8 cellular contexts compared by ENCODE assay signal in the genomic region with DNA sequence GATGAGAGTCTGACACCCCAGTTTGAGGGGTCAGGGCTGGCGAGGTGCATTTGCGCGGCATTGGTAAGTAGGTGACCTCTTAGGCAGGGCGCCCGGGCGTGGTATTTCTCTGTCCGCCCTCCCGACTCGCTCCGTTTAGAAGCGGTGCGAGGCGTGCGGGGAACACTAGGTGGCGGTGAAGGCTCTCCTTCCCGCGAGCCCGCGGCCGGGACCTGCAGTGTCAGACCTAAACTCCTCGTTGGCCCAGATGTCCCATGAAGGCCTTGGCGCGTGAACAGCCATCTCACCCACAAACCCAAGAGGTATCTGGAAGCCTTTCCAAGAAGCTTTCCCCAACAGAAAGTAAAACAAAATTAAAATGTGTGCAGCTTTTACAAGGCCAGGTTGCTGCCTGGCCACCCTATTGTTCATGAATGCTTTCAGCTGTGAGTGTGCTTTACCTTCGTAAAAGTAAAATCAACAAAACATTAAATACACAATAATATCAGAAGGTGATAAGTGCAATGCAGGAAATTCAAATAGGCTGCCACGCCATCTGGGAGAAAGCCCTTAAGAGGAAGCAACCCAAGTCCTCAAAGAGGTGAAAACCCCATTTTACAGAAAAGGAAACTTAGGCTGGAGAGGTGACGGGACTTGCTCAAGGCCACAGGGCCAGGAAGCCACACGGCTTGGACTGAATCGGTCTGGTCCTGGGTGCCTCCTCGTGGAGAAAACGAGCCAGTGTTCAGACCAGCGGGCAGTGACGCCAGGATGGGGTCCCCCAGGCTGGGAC.
A peak's percentile ranks its signal among the peaks of the same experiment; 100 is the strongest.
DNase-seq lines count a peak whose midpoint lies in the region; ATAC-seq lines count a peak whose summit lies in the region.

No MANE protein-coding gene starts in this region.

- DNase-seq in Ammon's horn (ENCODE audit: low spot score) (peak; percentile 86), NCI-H69 (lab: John Stamatoyannopoulos, UW) (peak; percentile 80), dermis microvascular lymphatic vessel endothelial cell (ENCODE audit: low read depth in 2 of 2) (peak; percentile 31 to 68), medulla oblongata (ENCODE audit: extremely low spot score) (peak; percentile 83)
- DNase-seq in activated CD4-positive, alpha-beta memory T cell treated with anti-CD3 and anti-CD28 coated beads for 36 hours, result peak; percentile 84
- peak; percentile 28 for DNase-seq in stimulated activated CD8-positive, alpha-beta memory T cell treated with anti-CD3 and anti-CD28 coated beads, Interleukin-12 subunit alpha, Interleukin-12 subunit beta, amount 100 ng/mL, for 24 hours (ENCODE audit: extremely low read depth)

- H3K27ac Mint-ChIP-seq in activated CD4-positive, alpha-beta memory T cell treated with anti-CD3 and anti-CD28 coated beads for 36 hours, result no peak overlapping the region

- no peaks in the 10 kb centered on the region for H3K9me3 Mint-ChIP-seq in activated CD4-positive, alpha-beta memory T cell treated with anti-CD3 and anti-CD28 coated beads for 36 hours

- peaks cover 31% of the 10 kb centered on the region for H3K27me3 Mint-ChIP-seq in activated CD4-positive, alpha-beta memory T cell treated with anti-CD3 and anti-CD28 coated beads for 36 hours

- intact Hi-C loops in activated CD4-positive, alpha-beta memory T cell treated with anti-CD3 and anti-CD28 coated beads for 36 hours (cut with micrococcal nuclease), result loop anchor here (1.0 to 5.0 kb wide), 2 partner anchors 121 to 675 kb away; partner anchors contain the start of gene ETFA

- CTCF ChIA-PET in activated CD4-positive, alpha-beta memory T cell treated with anti-CD3 and anti-CD28 coated beads for 36 hours (lab: Charles Lee), result interaction anchor here (0.6 to 1.9 kb wide), 13 partner anchors 23 to 781 kb away, joined by 3 to 5 read pairs (median 3); no protein-coding TSS in a partner anchor

- H3K36me3 Mint-ChIP-seq in activated CD4-positive, alpha-beta memory T cell treated with anti-CD3 and anti-CD28 coated beads for 36 hours, result no peaks in the 10 kb centered on the region

- H3K4me1 Mint-ChIP-seq in activated CD4-positive, alpha-beta memory T cell treated with anti-CD3 and anti-CD28 coated beads for 36 hours (ENCODE audit: low read depth), result peaks cover 13% of the 10 kb centered on the region

- POLR2A ChIA-PET in activated CD4-positive, alpha-beta memory T cell treated with anti-CD3 and anti-CD28 coated beads for 36 hours (lab: Charles Lee), result no interaction called here

- H3K4me3 Mint-ChIP-seq in activated CD4-positive, alpha-beta memory T cell treated with anti-CD3 and anti-CD28 coated beads for 36 hours, result no peak overlapping the region

- peak; percentile 83 for ATAC-seq in GM19035 (IDR thresholded peaks at IDR 0.05; ENCODE audit: unreplicated experiment)
- ATAC-seq in HG03342 (IDR thresholded peaks at IDR 0.05; ENCODE audit: unreplicated experiment), result peak; percentile 84

Comparison
In these comparisons a context has a peak if more than half of its experiments do, and no peak if none do; other contexts are left out.
1. Peak in every context shown above with its lines: DNase-seq and ATAC-seq.
2. DNase-seq: peak in every context shown above with its lines; median percentile 86 in Ammon's horn; 84 in activated CD4-positive, alpha-beta memory T cell treated with anti-CD3 and anti-CD28 coated beads for 36 hours; 83 in medulla oblongata; 80 in NCI-H69; 50 in dermis microvascular lymphatic vessel endothelial cell; 28 in stimulated activated CD8-positive, alpha-beta memory T cell treated with anti-CD3 and anti-CD28 coated beads, Interleukin-12 subunit alpha, Interleukin-12 subunit beta, amount 100 ng/mL, for 24 hours.